13 cellular contexts compared by ENCODE assay signal in the genomic region with DNA sequence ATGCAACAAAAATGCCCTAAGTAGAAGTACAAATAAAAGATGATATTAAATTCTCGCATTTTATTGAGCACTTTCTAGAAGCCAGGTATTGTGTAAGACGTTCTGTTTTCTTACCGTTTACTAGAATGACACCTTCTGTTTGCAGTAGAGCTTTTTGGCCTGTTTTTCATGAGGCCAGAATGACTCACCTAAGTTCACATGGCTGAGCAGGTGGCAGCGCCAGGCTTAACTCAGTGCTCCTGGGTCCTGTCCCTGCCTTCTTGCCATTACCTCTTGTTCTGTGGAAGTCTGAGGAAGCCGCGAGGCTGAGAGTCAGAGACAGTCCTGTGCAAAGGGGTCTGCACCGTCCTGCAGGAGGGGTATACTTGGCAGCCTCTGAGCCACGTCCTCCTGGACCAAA.
DNase-seq lines count a peak whose midpoint lies in the region; ATAC-seq, FAIRE-seq and TF ChIP-seq lines count a peak whose summit lies in the region.
"Had no signal": no experiment of that assay in that cellular context is flagged by ENCODE, and none has a peak within 500 bp of the region (broad histone marks: within the 10 kb centered on the region; RNA-seq: fewer than 3 reads in every experiment).

No MANE protein-coding gene starts in this region.

- DNase-seq in HCEC 1CT (peak; percentile 10), RCC 7860 (ENCODE audit: low spot score) (peak; percentile 22), hepatocyte (ENCODE audit: low spot score) (peak; percentile 32), gastrocnemius medialis (peak; percentile 45 to 60), NCI-H510A treated with DMSO at 0.1 percent for 48 hours (lab: John Stamatoyannopoulos, UW) (no peak), T-helper 17 cell (no peak)
- DNase-seq: activated T-cell treated with anti-CD3 and anti-CD28 coated beads, Interleukin-2, amount 50 U/mL, for 4 hours; Caco-2; retina; Right ventricle myocardium superior had no signal

- intact Hi-C loops in gastrocnemius medialis (cut with DNase I; ENCODE audit: low total_unique reads), result no loop called here

- peak; percentile 86 to 88 for ATAC-seq in gastrocnemius medialis
- no peak for ATAC-seq in T-helper 17 cell
- ATAC-seq in GM18909 (IDR thresholded peaks at IDR 0.05; ENCODE audit: poor library complexity, unreplicated experiment), result no peak
- ATAC-seq: activated T-cell treated with anti-CD3 and anti-CD28 coated beads, Interleukin-2, amount 50 U/mL, for 4 hours had no signal

- H3K27me3 ChIP-seq in hepatocyte (no peaks in the 10 kb centered on the region), gastrocnemius medialis (no peaks in the 10 kb centered on the region)
- H3K27me3 ChIP-seq: cardiac muscle cell had no signal

- H3K27ac Mint-ChIP-seq in T-helper 17 cell, result no peak overlapping the region

- TF ChIP-seq CTCF in hepatocyte (IDR thresholded peaks at IDR 0.05; ENCODE audit: poor library complexity), result no peak
- TF ChIP-seq CTCF in gastrocnemius medialis (IDR thresholded peaks at IDR 0.05 in 4 of 5, conservative IDR thresholded peaks at IDR 0.05 in 1 of 5), result no peak

- H3K27ac ChIP-seq in hepatocyte (no peak overlapping the region), gastrocnemius medialis (peak overlapping the region in 1 of 4 donors; percentile 62)

- WGBS in hepatocyte (ENCODE audit: low lambda C conversion rate, missing lambda C conversion rate), result 78% methylated on average over 8 of the region's 8 CpGs

- no peak overlapping the region for H3K4me2 ChIP-seq in hepatocyte

- peaks cover 3% of the 10 kb centered on the region for H4K20me1 ChIP-seq in hepatocyte (ENCODE audit: insufficient read depth, poor library complexity, severe bottlenecking)

- H3K36me3 ChIP-seq in hepatocyte (replicated peaks; ENCODE audit: insufficient read depth, low read depth) (no peaks in the 10 kb centered on the region), gastrocnemius medialis (no peaks in the 10 kb centered on the region)
- H3K36me3 ChIP-seq: cardiac muscle cell had no signal

- no peak overlapping the region for H3K4me3 Mint-ChIP-seq in T-helper 17 cell
- H3K4me3 Mint-ChIP-seq: activated T-cell treated with anti-CD3 and anti-CD28 coated beads, Interleukin-2, amount 50 U/mL, for 4 hours had no signal

- H3K4me1 ChIP-seq in hepatocyte (ENCODE audit: insufficient read depth) (no peaks in the 10 kb centered on the region), gastrocnemius medialis (peaks cover 31 to 33% of the 10 kb centered on the region in 2 donors)
- H3K4me1 ChIP-seq: Caco-2 had no signal

- peaks cover 16% of the 10 kb centered on the region for H3K4me1 Mint-ChIP-seq in T-helper 17 cell

- no peaks in the 10 kb centered on the region for H3K9me3 ChIP-seq in hepatocyte (ENCODE audit: low read depth)
- no peaks in the 10 kb centered on the region for H3K9me3 ChIP-seq in gastrocnemius medialis
- no peaks in the 10 kb centered on the region for H3K9me3 ChIP-seq in T-helper 17 cell (ENCODE audit: control insufficient read depth, low read length, poor library complexity, severe bottlenecking)
- H3K9me3 ChIP-seq: Caco-2 had no signal

- H3K79me2 ChIP-seq in hepatocyte, result peaks cover 36% of the 10 kb centered on the region

- no peak overlapping the region for H2AFZ ChIP-seq in hepatocyte

- TF ChIP-seq POLR2A in gastrocnemius medialis (IDR thresholded peaks at IDR 0.05), result no peak

- FAIRE-seq in RCC 7860 (lab: Jason Lieb, UNC), result peak; percentile 60
- FAIRE-seq: frontal cortex had no signal

- H3K27me3 Mint-ChIP-seq in T-helper 17 cell, result no peaks in the 10 kb centered on the region

- in situ Hi-C loops in gastrocnemius medialis (cut with MboI; ENCODE audit: low sequenced_read_pairs in 4 of 4), result no loop called here

- no peaks in the 10 kb centered on the region for H3K9me2 ChIP-seq in hepatocyte (replicated peaks; ENCODE audit: insufficient read depth)

- H3K4me3 ChIP-seq in hepatocyte (no peak overlapping the region), gastrocnemius medialis (no peak overlapping the region)
- H3K4me3 ChIP-seq: cardiac muscle cell had no signal

- peaks cover 7% of the 10 kb centered on the region for H3K36me3 Mint-ChIP-seq in T-helper 17 cell (ENCODE audit: low read depth)

Comparison
In these comparisons a context has a peak if more than half of its experiments do, and no peak if none do; other contexts are left out.
1. DNase-seq: peak in HCEC 1CT (single experiment), RCC 7860 (single experiment), hepatocyte (single experiment) and gastrocnemius medialis (2 of 2); none in NCI-H510A treated with DMSO at 0.1 percent for 48 hours (single experiment) and T-helper 17 cell (0 of 3).
2. ATAC-seq: peak in gastrocnemius medialis (2 of 2); none in T-helper 17 cell (single experiment) and GM18909 (single experiment).